ENCODE assay signal across 8 cellular contexts in genomic region chr19:50835103-50835784, GRCh38. TPM values are rescaled to one million over a fixed set of nuclear protein-coding genes. Genes with fewer than 3 reads are reported as not detected.
DNase-seq lines count a peak whose midpoint lies in the region; ATAC-seq, FAIRE-seq and TF ChIP-seq lines count a peak whose summit lies in the region.

No MANE protein-coding gene starts in this region.

- peak overlapping the region; percentile 73 for H3K4me3 Mint-ChIP-seq in activated naive CD4-positive, alpha-beta T cell treated with anti-CD3 and anti-CD28 coated beads for 36 hours
- H3K4me3 Mint-ChIP-seq in activated naive CD8-positive, alpha-beta T cell treated with anti-CD3 and anti-CD28 coated beads for 36 hours, result peak overlapping the region; percentile 77

- H3K4me3 ChIP-seq in keratinocyte (ENCODE audit: control insufficient read depth in 2 of 3, extremely low read depth in 1 of 3, insufficient read depth in 2 of 3, low read depth in 1 of 3, low read length in 3 of 3) (peak overlapping the region; percentile 52 to 80 (median 68)), thoracic aorta (peak overlapping the region; percentile 71)

- no peaks in the 10 kb centered on the region for H3K36me3 Mint-ChIP-seq in activated naive CD4-positive, alpha-beta T cell treated with anti-CD3 and anti-CD28 coated beads for 36 hours (ENCODE audit: low read depth)
- H3K36me3 Mint-ChIP-seq in activated naive CD8-positive, alpha-beta T cell treated with anti-CD3 and anti-CD28 coated beads for 36 hours, result no peaks in the 10 kb centered on the region

- H2AFZ ChIP-seq in keratinocyte (ENCODE audit: control insufficient read depth, low read length), result peak overlapping the region; percentile 96

- no peaks in the 10 kb centered on the region for H3K36me3 ChIP-seq in keratinocyte (ENCODE audit: control insufficient read depth in 2 of 2, extremely low read depth in 1 of 2, insufficient read depth in 2 of 2, low read length in 2 of 2)
- no peaks in the 10 kb centered on the region for H3K36me3 ChIP-seq in thoracic aorta

- H3K9ac ChIP-seq in keratinocyte (ENCODE audit: control insufficient read depth, extremely low read depth, insufficient read depth, low read length), result peak overlapping the region; percentile 67

- H3K9me1 ChIP-seq in keratinocyte (ENCODE audit: control insufficient read depth, extremely low read depth, insufficient read depth, low read length), result no peaks in the 10 kb centered on the region

- peaks cover 7% of the 10 kb centered on the region for H3K4me1 Mint-ChIP-seq in activated naive CD4-positive, alpha-beta T cell treated with anti-CD3 and anti-CD28 coated beads for 36 hours (ENCODE audit: low read depth)
- H3K4me1 Mint-ChIP-seq in activated naive CD8-positive, alpha-beta T cell treated with anti-CD3 and anti-CD28 coated beads for 36 hours, result peaks cover 10% of the 10 kb centered on the region

- H3K4me2 ChIP-seq in keratinocyte (ENCODE audit: control insufficient read depth, extremely low read depth, insufficient read depth, low read depth, low read length), result peak overlapping the region; percentile 97

- H3K4me1 ChIP-seq in keratinocyte (ENCODE audit: control insufficient read depth, extremely low read depth, insufficient read depth, low read length), result peaks cover 20% of the 10 kb centered on the region
- H3K4me1 ChIP-seq in thoracic aorta (ENCODE audit: control insufficient read depth in 1 of 2, low read depth in 2 of 2), result peaks cover 6% of the 10 kb centered on the region in 2 donors

- FAIRE-seq in keratinocyte (lab: Jason Lieb, UNC), result peak; percentile 20

- CTCF ChIA-PET in activated naive CD4-positive, alpha-beta T cell treated with anti-CD3 and anti-CD28 coated beads for 36 hours (lab: Charles Lee), result no interaction called here

- H3K27me3 Mint-ChIP-seq in activated naive CD4-positive, alpha-beta T cell treated with anti-CD3 and anti-CD28 coated beads for 36 hours (ENCODE audit: low read depth), result peaks cover 46% of the 10 kb centered on the region
- peaks cover 73% of the 10 kb centered on the region for H3K27me3 Mint-ChIP-seq in activated naive CD8-positive, alpha-beta T cell treated with anti-CD3 and anti-CD28 coated beads for 36 hours

- dilution Hi-C loops in keratinocyte (cut with MboI; ENCODE audit: extremely low pct_ligation_motif_present, low sequenced_read_pairs), result no loop called here

- ATAC-seq in thoracic aorta (ENCODE audit: insufficient number of reproducible peaks, low FRiP score, low read depth) (no peak), HG02571 (IDR thresholded peaks at IDR 0.05; ENCODE audit: unreplicated experiment) (no peak), HG03097 (IDR thresholded peaks at IDR 0.05; ENCODE audit: low FRiP score, unreplicated experiment) (no peak)

- H3K9me3 Mint-ChIP-seq in activated naive CD4-positive, alpha-beta T cell treated with anti-CD3 and anti-CD28 coated beads for 36 hours, result no peaks in the 10 kb centered on the region
- H3K9me3 Mint-ChIP-seq in activated naive CD8-positive, alpha-beta T cell treated with anti-CD3 and anti-CD28 coated beads for 36 hours, result no peaks in the 10 kb centered on the region

- H3K9me3 ChIP-seq in keratinocyte (ENCODE audit: control insufficient read depth, low read depth, low read length), result no peaks in the 10 kb centered on the region
- H3K9me3 ChIP-seq in thoracic aorta, result no peaks in the 10 kb centered on the region

- H3K79me2 ChIP-seq in keratinocyte (ENCODE audit: control insufficient read depth, insufficient read depth, low read length), result no peaks in the 10 kb centered on the region

- intact Hi-C loops in activated naive CD4-positive, alpha-beta T cell treated with anti-CD3 and anti-CD28 coated beads for 36 hours (cut with micrococcal nuclease), result loop anchor here (2.0 to 5.0 kb wide), 2 partner anchors 18 to 87 kb away; no protein-coding TSS in a partner anchor

- H3K27ac ChIP-seq in keratinocyte (ENCODE audit: control insufficient read depth, insufficient read depth, low read length) (no peak overlapping the region), thoracic aorta (no peak overlapping the region)

- H4K20me1 ChIP-seq in keratinocyte (ENCODE audit: control insufficient read depth, extremely low read depth, insufficient read depth, low read length), result no peaks in the 10 kb centered on the region

- TF ChIP-seq CTCF in keratinocyte (optimal IDR thresholded peaks at IDR 0.05 in 1 of 3, IDR thresholded peaks at IDR 0.05 in 1 of 3, conservative IDR thresholded peaks at IDR 0.05 in 1 of 3; ENCODE audit: extremely low read depth in 1 of 3, insufficient read depth in 2 of 3, low read length in 3 of 3) (no peak), thoracic aorta (IDR thresholded peaks at IDR 0.05) (no peak)

- no peak overlapping the region for H3K27ac Mint-ChIP-seq in activated naive CD4-positive, alpha-beta T cell treated with anti-CD3 and anti-CD28 coated beads for 36 hours
- no peak overlapping the region for H3K27ac Mint-ChIP-seq in activated naive CD8-positive, alpha-beta T cell treated with anti-CD3 and anti-CD28 coated beads for 36 hours

- DNase-seq in activated naive CD4-positive, alpha-beta T cell treated with anti-CD3 and anti-CD28 coated beads for 36 hours, result no peak
- no peak for DNase-seq in activated naive CD4-positive, alpha-beta T cell treated with Interleukin-2 at 50 U/mL for 16 hours
- no peak for DNase-seq in activated naive CD8-positive, alpha-beta T cell treated with anti-CD3 and anti-CD28 coated beads for 36 hours
- DNase-seq in keratinocyte (ENCODE audit: low read depth, low spot score) (no peak), thoracic aorta (ENCODE audit: low spot score) (no peak)
- DNase-seq in activated effector memory CD4-positive, alpha-beta T cell treated with anti-CD3 and anti-CD28 coated beads, Interleukin-2, amount 50 U/mL, for 16 hours, result no peak

- H3K27me3 ChIP-seq in keratinocyte (ENCODE audit: control insufficient read depth, extremely low read depth, insufficient read depth, low read length), result peaks cover 8% of the 10 kb centered on the region
- H3K27me3 ChIP-seq in thoracic aorta (replicated peaks; ENCODE audit: insufficient read depth), result no peaks in the 10 kb centered on the region

RNA-seq across cellular contexts. Expression of gene KLK15, which starts 1.9 kb away (rescaled TPM):
- total RNA-seq in activated naive CD4-positive, alpha-beta T cell treated with anti-CD3 and anti-CD28 coated beads for 36 hours, result not detected
- not detected for total RNA-seq in activated naive CD8-positive, alpha-beta T cell treated with anti-CD3 and anti-CD28 coated beads for 36 hours
- polyA plus RNA-seq in keratinocyte, result not detected in 3 replicates
- polyA plus RNA-seq in keratinocyte (2011; ENCODE audit: low read depth), result not detected
- polyA plus RNA-seq in keratinocyte (2011; cell fraction: cytosol; rRNA removed), result not detected in 2 replicates
- not detected in 2 replicates for polyA plus RNA-seq in keratinocyte (2011; cell fraction: nucleus; rRNA removed)
- not detected in 2 replicates for polyA plus RNA-seq in keratinocyte (2012; ENCODE audit: low replicate concordance)
- polyA minus RNA-seq in keratinocyte, result not detected in 3 replicates
- not detected for polyA minus RNA-seq in keratinocyte (2011; cell fraction: cytosol; rRNA and poly(A)+ RNA removed)
- polyA minus RNA-seq in keratinocyte (2011; cell fraction: nucleus; rRNA and poly(A)+ RNA removed), result not detected in 2 replicates
- total RNA-seq in thoracic aorta, result not detected

RNA-seq across cellular contexts. Expression of gene KLK1, which starts 11.7 kb away (rescaled TPM):
- 1 to 10 TPM in 1 of 2 experiments, under 1 TPM in 1; 0.79 to 1.1 TPM for total RNA-seq in activated naive CD4-positive, alpha-beta T cell treated with anti-CD3 and anti-CD28 coated beads for 36 hours
- total RNA-seq in activated naive CD8-positive, alpha-beta T cell treated with anti-CD3 and anti-CD28 coated beads for 36 hours, result 1 to 10 TPM in 1 of 2 experiments, under 1 TPM in 1; 0.60 to 1.1 TPM
- 0.10 to 0.39 TPM (median 0.31 TPM) in 3 replicates for polyA plus RNA-seq in keratinocyte
- 5.6 TPM for polyA plus RNA-seq in keratinocyte (2011; ENCODE audit: low read depth)
- polyA plus RNA-seq in keratinocyte (2011; cell fraction: cytosol; rRNA removed), result 0.09 and 0.18 TPM in 2 replicates
- polyA plus RNA-seq in keratinocyte (2011; cell fraction: nucleus; rRNA removed), result 0.37 and 0.61 TPM in 2 replicates
- 0.25 and 11.3 TPM in 2 replicates for polyA plus RNA-seq in keratinocyte (2012; ENCODE audit: low replicate concordance)
- 0.48 to 0.66 TPM in 2 of 3 replicates, not detected in the other for polyA minus RNA-seq in keratinocyte
- polyA minus RNA-seq in keratinocyte (2011; cell fraction: cytosol; rRNA and poly(A)+ RNA removed), result not detected
- polyA minus RNA-seq in keratinocyte (2011; cell fraction: nucleus; rRNA and poly(A)+ RNA removed), result not detected in 2 replicates
- total RNA-seq in thoracic aorta, result not detected

RNA-seq across cellular contexts. Expression of gene KLK3, which starts 19.5 kb away (rescaled TPM):
- not detected for total RNA-seq in activated naive CD4-positive, alpha-beta T cell treated with anti-CD3 and anti-CD28 coated beads for 36 hours
- total RNA-seq in activated naive CD8-positive, alpha-beta T cell treated with anti-CD3 and anti-CD28 coated beads for 36 hours, result not detected
- polyA plus RNA-seq in keratinocyte, result not detected in 3 replicates
- polyA plus RNA-seq in keratinocyte (2011; ENCODE audit: low read depth), result not detected
- polyA plus RNA-seq in keratinocyte (2011; cell fraction: cytosol; rRNA removed), result not detected in 2 replicates
- not detected in 2 replicates for polyA plus RNA-seq in keratinocyte (2011; cell fraction: nucleus; rRNA removed)
- not detected in 2 replicates for polyA plus RNA-seq in keratinocyte (2012; ENCODE audit: low replicate concordance)
- polyA minus RNA-seq in keratinocyte, result not detected in 3 replicates
- not detected for polyA minus RNA-seq in keratinocyte (2011; cell fraction: cytosol; rRNA and poly(A)+ RNA removed)
- polyA minus RNA-seq in keratinocyte (2011; cell fraction: nucleus; rRNA and poly(A)+ RNA removed), result not detected in 2 replicates
- total RNA-seq in thoracic aorta, result not detected

RNA-seq across cellular contexts. Expression of gene KLK2, which starts 38.0 kb away (rescaled TPM):
- total RNA-seq in activated naive CD4-positive, alpha-beta T cell treated with anti-CD3 and anti-CD28 coated beads for 36 hours, result not detected
- total RNA-seq in activated naive CD8-positive, alpha-beta T cell treated with anti-CD3 and anti-CD28 coated beads for 36 hours, result under 1 TPM; 0.38 to 0.45 TPM
- 0.07 to 0.14 TPM in 2 of 3 replicates, not detected in the other for polyA plus RNA-seq in keratinocyte
- polyA plus RNA-seq in keratinocyte (2011; ENCODE audit: low read depth), result not detected
- not detected in 2 replicates for polyA plus RNA-seq in keratinocyte (2011; cell fraction: cytosol; rRNA removed)
- polyA plus RNA-seq in keratinocyte (2011; cell fraction: nucleus; rRNA removed), result 0.41 and 0.64 TPM in 2 replicates
- polyA plus RNA-seq in keratinocyte (2012; ENCODE audit: low replicate concordance), result 0.28 TPM in 1 of 2 replicates, not detected in the other
- not detected in 3 replicates for polyA minus RNA-seq in keratinocyte
- not detected for polyA minus RNA-seq in keratinocyte (2011; cell fraction: cytosol; rRNA and poly(A)+ RNA removed)
- not detected in 2 replicates for polyA minus RNA-seq in keratinocyte (2011; cell fraction: nucleus; rRNA and poly(A)+ RNA removed)
- total RNA-seq in thoracic aorta, result not detected

RNA-seq across cellular contexts. Expression of gene ACP4, which starts 45.0 kb away (rescaled TPM):
- total RNA-seq in activated naive CD4-positive, alpha-beta T cell treated with anti-CD3 and anti-CD28 coated beads for 36 hours, result not detected
- total RNA-seq in activated naive CD8-positive, alpha-beta T cell treated with anti-CD3 and anti-CD28 coated beads for 36 hours, result not detected
- not detected in 3 replicates for polyA plus RNA-seq in keratinocyte
- polyA plus RNA-seq in keratinocyte (2011; ENCODE audit: low read depth), result not detected
- polyA plus RNA-seq in keratinocyte (2011; cell fraction: cytosol; rRNA removed), result not detected in 2 replicates
- polyA plus RNA-seq in keratinocyte (2011; cell fraction: nucleus; rRNA removed), result not detected in 2 replicates
- not detected in 2 replicates for polyA plus RNA-seq in keratinocyte (2012; ENCODE audit: low replicate concordance)
- not detected in 3 replicates for polyA minus RNA-seq in keratinocyte
- not detected for polyA minus RNA-seq in keratinocyte (2011; cell fraction: cytosol; rRNA and poly(A)+ RNA removed)
- polyA minus RNA-seq in keratinocyte (2011; cell fraction: nucleus; rRNA and poly(A)+ RNA removed), result not detected in 2 replicates
- total RNA-seq in thoracic aorta, result not detected
